In genomic region chr10:126565456-126565855, GRCh38 we compare ENCODE assay signal across 23 cellular contexts.
DNase-seq lines count a peak whose midpoint lies in the region; ATAC-seq and TF ChIP-seq lines count a peak whose summit lies in the region.
"Had no signal": no experiment of that assay in that cellular context is flagged by ENCODE, and none has a peak within 500 bp of the region (broad histone marks: within the 10 kb centered on the region; RNA-seq: fewer than 3 reads in every experiment).

No MANE protein-coding gene starts in this region.

- no peaks in the 10 kb centered on the region for H3K9me3 ChIP-seq in neural progenitor cell (ENCODE audit: low read depth)
- H3K9me3 ChIP-seq: tibial artery had no signal

- no peak overlapping the region for H2AFZ ChIP-seq in neural progenitor cell (replicated peaks)
- H2AFZ ChIP-seq: GM23248 had no signal

- no peak overlapping the region for H3K9ac ChIP-seq in neural progenitor cell
- H3K9ac ChIP-seq: GM23248 had no signal

- H3K9me3 Mint-ChIP-seq in neural progenitor cell, result peaks cover 10% of the 10 kb centered on the region
- H3K9me3 Mint-ChIP-seq: activated T-cell treated with anti-CD3 and anti-CD28 coated beads, Interleukin-2, amount 50 U/mL, for 24 hours; natural killer cell treated with Interleukin-12 subunit alpha and Interleukin-12 subunit beta and Interleukin-15 and Interleukin-18, amount 100 ng/mL, for 72 hours had no signal

- H4K20me1 ChIP-seq in neural progenitor cell (ENCODE audit: low read depth), result no peaks in the 10 kb centered on the region

- peaks cover 63% of the 10 kb centered on the region for H3K4me1 Mint-ChIP-seq in neural progenitor cell

- H3K79me2 ChIP-seq in neural progenitor cell (ENCODE audit: low read depth), result no peaks in the 10 kb centered on the region

- H3K4me3 ChIP-seq in astrocyte of the spinal cord (ENCODE audit: low read depth, low read length), result no peak overlapping the region
- no peak overlapping the region for H3K4me3 ChIP-seq in neural progenitor cell
- H3K4me3 ChIP-seq: GM23248, tibial artery had no signal

- no peak for ATAC-seq in foreskin keratinocyte
- ATAC-seq: natural killer cell treated with Interleukin-12 subunit alpha and Interleukin-12 subunit beta and Interleukin-15 and Interleukin-18, amount 100 ng/mL, for 72 hours; PC-3 had no signal

- no peaks in the 10 kb centered on the region for H3K36me3 ChIP-seq in neural progenitor cell
- H3K36me3 ChIP-seq: tibial artery, WERI-Rb-1 had no signal

- H3F3A ChIP-seq in neural progenitor cell (ENCODE audit: low read depth), result peaks cover 21% of the 10 kb centered on the region

- H3K4me2 ChIP-seq in neural progenitor cell, result no peak overlapping the region

- in situ Hi-C loops in astrocyte of the spinal cord (cut with HindIII; ENCODE audit: low sequenced_read_pairs), result no loop called here

- peaks cover 10% of the 10 kb centered on the region for H3K27me3 Mint-ChIP-seq in neural progenitor cell (ENCODE audit: insufficient read depth, low read depth)
- H3K27me3 Mint-ChIP-seq: activated T-cell treated with anti-CD3 and anti-CD28 coated beads, Interleukin-2, amount 50 U/mL, for 24 hours had no signal

- H3K27ac ChIP-seq in neural progenitor cell (no peak overlapping the region), foreskin keratinocyte (no peak overlapping the region)
- H3K27ac ChIP-seq: GM23248, tibial artery, WERI-Rb-1 had no signal

- TF ChIP-seq CTCF in astrocyte of the spinal cord (IDR thresholded peaks at IDR 0.05; ENCODE audit: low read depth, low read length) (no peak), neural progenitor cell (IDR thresholded peaks at IDR 0.05) (no peak), foreskin keratinocyte (conservative IDR thresholded peaks at IDR 0.05) (no peak)

- H3K27ac Mint-ChIP-seq in neural progenitor cell, result no peak overlapping the region
- H3K27ac Mint-ChIP-seq: activated T-cell treated with anti-CD3 and anti-CD28 coated beads, Interleukin-2, amount 50 U/mL, for 24 hours; CD4-positive, CD25-positive, alpha-beta regulatory T cell; natural killer cell treated with Interleukin-12 subunit alpha and Interleukin-12 subunit beta and Interleukin-15 and Interleukin-18, amount 100 ng/mL, for 72 hours had no signal

- H3K4me1 ChIP-seq in neural progenitor cell (peaks cover 28% of the 10 kb centered on the region), foreskin keratinocyte (no peaks in the 10 kb centered on the region)

- no peaks in the 10 kb centered on the region for H3K36me3 Mint-ChIP-seq in neural progenitor cell
- H3K36me3 Mint-ChIP-seq: CD4-positive, CD25-positive, alpha-beta regulatory T cell; natural killer cell treated with Interleukin-12 subunit alpha and Interleukin-12 subunit beta and Interleukin-15 and Interleukin-18, amount 100 ng/mL, for 72 hours had no signal

- H3K4me3 Mint-ChIP-seq in neural progenitor cell, result no peak overlapping the region
- H3K4me3 Mint-ChIP-seq: activated T-cell treated with anti-CD3 and anti-CD28 coated beads, Interleukin-2, amount 50 U/mL, for 24 hours; CD4-positive, CD25-positive, alpha-beta regulatory T cell; natural killer cell treated with Interleukin-12 subunit alpha and Interleukin-12 subunit beta and Interleukin-15 and Interleukin-18, amount 100 ng/mL, for 72 hours had no signal

- DNase-seq in NOMO-1 treated with DMSO at 0.1 percent for 48 hours (lab: John Stamatoyannopoulos, UW; ENCODE audit: unreplicated experiment), result peak; percentile 1
- no peak for DNase-seq in NOMO-1 (lab: John Stamatoyannopoulos, UW; ENCODE audit: unreplicated experiment in 2 of 2)
- peak; percentile 2 for DNase-seq in NCI-H128 (lab: John Stamatoyannopoulos, UW; ENCODE audit: unreplicated experiment)
- DNase-seq in astrocyte of the spinal cord (ENCODE audit: low read depth, low spot score), result peak; percentile 61
- DNase-seq in neural progenitor cell (ENCODE audit: low spot score), result peak; percentile 19
- DNase-seq in GM19238 (ENCODE audit: insufficient read length, low spot score), result no peak
- no peak for DNase-seq in foreskin keratinocyte
- no peak for DNase-seq in middle frontal gyrus (ENCODE audit: extremely low spot score, low spot score)
- DNase-seq: activated naive CD4-positive, alpha-beta T cell treated with Interleukin-2 at 50 U/mL for 16 hours; activated T-cell treated with anti-CD3 and anti-CD28 coated beads, Interleukin-2, amount 50 U/mL, for 24 hours; amniotic stem cell; CD4-positive, CD25-positive, alpha-beta regulatory T cell; central memory CD4-positive, alpha-beta T cell; DMS153; GM23248; kidney glomerular epithelial cell; PC-3; SHP77 treated with DMSO at 0.1 percent for 48 hours; stimulated activated naive CD4-positive, alpha-beta T cell; T-helper 2 cell; tibial artery; WERI-Rb-1 had no signal

- no peaks in the 10 kb centered on the region for H3K27me3 ChIP-seq in neural progenitor cell
- no peaks in the 10 kb centered on the region for H3K27me3 ChIP-seq in foreskin keratinocyte
- H3K27me3 ChIP-seq: tibial artery had no signal

Comparison
In these comparisons a context has a peak if more than half of its experiments do, and no peak if none do; other contexts are left out.
1. DNase-seq: peak in NOMO-1 treated with DMSO at 0.1 percent for 48 hours (single experiment), NCI-H128 (single experiment), astrocyte of the spinal cord (single experiment) and neural progenitor cell (single experiment); none in NOMO-1 (0 of 2), GM19238 (single experiment), foreskin keratinocyte (0 of 2) and middle frontal gyrus (single experiment).